ENCODE assay signal across 26 cellular contexts in the genomic region with DNA sequence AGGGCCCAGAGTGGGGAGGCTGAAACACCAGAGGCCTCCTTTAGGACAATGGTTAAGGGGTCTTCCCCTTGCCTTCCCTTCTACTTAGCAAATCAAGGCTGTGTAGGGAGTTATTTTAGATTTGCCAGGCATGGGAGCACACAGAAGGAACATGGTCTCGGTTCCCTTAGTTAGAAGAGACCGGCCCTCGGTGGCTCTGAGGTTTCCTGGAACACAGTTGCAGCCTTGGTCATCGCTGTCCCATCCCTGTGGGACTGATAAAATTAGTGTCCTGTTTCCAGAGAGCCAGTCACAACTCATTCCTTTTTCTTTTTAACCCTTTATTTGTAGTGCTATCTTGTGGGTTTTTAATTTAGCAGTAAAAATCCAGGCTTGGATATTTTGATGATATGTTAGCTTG.
DNase-seq lines count a peak whose midpoint lies in the region; ATAC-seq, FAIRE-seq and TF ChIP-seq lines count a peak whose summit lies in the region.
"Had no signal": no experiment of that assay in that cellular context is flagged by ENCODE, and none has a peak within 500 bp of the region (broad histone marks: within the 10 kb centered on the region; RNA-seq: fewer than 3 reads in every experiment).

No MANE protein-coding gene starts in this region.

- H3K36me3 Mint-ChIP-seq in WTC11 = no peaks in the 10 kb centered on the region
- peaks cover 17 to 49% (median 30%) of the 10 kb centered on the region in 5 donors for H3K36me3 Mint-ChIP-seq in naive thymus-derived CD4-positive, alpha-beta T cell

- no peak for TF ChIP-seq POLR2A in thyroid gland (IDR thresholded peaks at IDR 0.05)

- H3K4me1 ChIP-seq in heart right ventricle = peaks cover 0 to 33% (median 16%) of the 10 kb centered on the region in 9 donors
- H3K4me1 ChIP-seq in naive thymus-derived CD4-positive, alpha-beta T cell (ENCODE audit: control insufficient read depth in 2 of 2, insufficient read depth in 2 of 2, low read length in 2 of 2) = peaks cover 0 to 3% of the 10 kb centered on the region in 2 donors
- peaks cover 10 to 26% of the 10 kb centered on the region in 2 donors for H3K4me1 ChIP-seq in thyroid gland
- H3K4me1 ChIP-seq: body of pancreas, suprapubic skin had no signal

- no peak overlapping the region for H3K4me3 Mint-ChIP-seq in WTC11
- H3K4me3 Mint-ChIP-seq in naive thymus-derived CD4-positive, alpha-beta T cell = no peak overlapping the region
- H3K4me3 Mint-ChIP-seq: activated CD4-positive, alpha-beta memory T cell treated with anti-CD3 and anti-CD28 coated beads, Interleukin-2, amount 10 ng/mL, durations not matched to agents 7 days and 5 days; activated naive CD8-positive, alpha-beta T cell treated with anti-CD3 and anti-CD28 coated beads for 36 hours; HFFc6; T-helper 17 cell had no signal

- ATAC-seq in WTC11 (no peak), heart right ventricle (peak; percentile 55 to 87 (median 62))
- no peak for ATAC-seq in naive thymus-derived CD4-positive, alpha-beta T cell
- ATAC-seq: body of pancreas, left colon, T-helper 17 cell had no signal

- FAIRE-seq in HTR-8/SVneo (lab: Jason Lieb, UNC) = no peak
- FAIRE-seq: endometrium, GM18507, small intestine had no signal

- 47 to 54% methylated on average over 4 of the region's 4 CpGs for WGBS in heart right ventricle, 2 donors
- WGBS in thyroid gland, 2 donors = 74 to 95% methylated on average over 4 of the region's 4 CpGs

- no peaks in the 10 kb centered on the region for H3K27me3 ChIP-seq in heart right ventricle
- H3K27me3 ChIP-seq in naive thymus-derived CD4-positive, alpha-beta T cell (ENCODE audit: control insufficient read depth in 2 of 2, insufficient read depth in 2 of 2, low read length in 2 of 2) = no peaks in the 10 kb centered on the region
- H3K27me3 ChIP-seq in thyroid gland = no peaks in the 10 kb centered on the region
- H3K27me3 ChIP-seq: body of pancreas, colonic mucosa, suprapubic skin had no signal

- 0 out of 2 replicates have a peak overlapping the region, but pooled peaks have one; percentile 20 for H3K27ac Mint-ChIP-seq in WTC11
- peak overlapping the region in 5 of 9 donors; percentile 25 to 88 (median 60) for H3K27ac Mint-ChIP-seq in naive thymus-derived CD4-positive, alpha-beta T cell
- H3K27ac Mint-ChIP-seq: activated CD4-positive, alpha-beta memory T cell treated with anti-CD3 and anti-CD28 coated beads, Interleukin-2, amount 10 ng/mL, durations not matched to agents 7 days and 5 days; activated naive CD8-positive, alpha-beta T cell treated with anti-CD3 and anti-CD28 coated beads for 36 hours; T-helper 17 cell had no signal

- DNase-seq in WTC11 (ENCODE audit: low spot score) (no peak), heart right ventricle (peak in 1 of 2 donors; percentile 34), thyroid gland (no peak), AG20443 (ENCODE audit: low spot score) (no peak), HTR-8/SVneo (ENCODE audit: insufficient read length, low spot score) (no peak)
- DNase-seq in naive thymus-derived CD4-positive, alpha-beta T cell = no peak
- no peak for DNase-seq in activated naive CD4-positive, alpha-beta T cell treated with Interleukin-2 at 50 U/mL for 16 hours
- DNase-seq: activated CD4-positive, alpha-beta memory T cell treated with anti-CD3 and anti-CD28 coated beads, Interleukin-2, amount 10 ng/mL, durations not matched to agents 7 days and 5 days; activated naive CD8-positive, alpha-beta T cell treated with anti-CD3 and anti-CD28 coated beads for 36 hours; activated T-cell treated with anti-CD3 and anti-CD28 coated beads, Interleukin-2, amount 50 U/mL, for 48 hours; body of pancreas; colonic mucosa; EL; foreskin fibroblast; HFFc6; left colon; MM.1S; NCI-H2171 treated with DMSO at 0.1 percent for 48 hours; NCI-H69; SIG-M5; small intestine; stimulated activated CD4-positive, alpha-beta T cell treated with anti-CD3 and anti-CD28 coated beads, Interleukin-2, amount 100 ng/mL, for 48 hours; T-helper 17 cell had no signal

- CTCF ChIA-PET in WTC11 (lab: Charles Lee) = interaction anchor here (1.1 kb wide), 2 partner anchors 8 to 318 kb away, joined by 3 to 4 read pairs; no protein-coding TSS in a partner anchor
- CTCF ChIA-PET in naive thymus-derived CD4-positive, alpha-beta T cell (lab: Charles Lee) = no interaction called here

- H3K36me3 ChIP-seq in heart right ventricle (peaks cover 0 to 95% (median 10%) of the 10 kb centered on the region in 9 donors), thyroid gland (peaks cover 3 to 4% of the 10 kb centered on the region in 2 donors)
- peaks cover 0 to 59% (median 0%) of the 10 kb centered on the region in 3 experiments for H3K36me3 ChIP-seq in naive thymus-derived CD4-positive, alpha-beta T cell (ENCODE audit: control insufficient read depth in 2 of 3, insufficient read depth in 3 of 3, low read length in 3 of 3)
- H3K36me3 ChIP-seq: colonic mucosa had no signal

- POLR2A ChIA-PET in WTC11 (lab: Charles Lee) = interaction anchor here (0.6 kb wide), 1 partner anchor 647 kb away, joined by 3 read pairs; no protein-coding TSS in a partner anchor
- POLR2A ChIA-PET in naive thymus-derived CD4-positive, alpha-beta T cell (lab: Charles Lee) = interaction anchor here (0.6 kb wide), 1 partner anchor 114 kb away, joined by 3 read pairs; no protein-coding TSS in a partner anchor

- intact Hi-C loops in heart right ventricle (cut with DNase I) (loop anchor here in 3 of 10 donors (5.0 to 10.0 kb wide), 2 partner anchors 79 to 286 kb away; no protein-coding TSS in a partner anchor), thyroid gland (cut with DNase I) (loop anchor here (10.0 kb wide), 1 partner anchor 76 kb away; no protein-coding TSS in a partner anchor)
- intact Hi-C loops in naive thymus-derived CD4-positive, alpha-beta T cell (cut with micrococcal nuclease) = no loop called here

- H3K27ac ChIP-seq in heart right ventricle (peak overlapping the region in 9 of 10 donors; percentile 37 to 75 (median 70)), thyroid gland (peak overlapping the region in 2 of 3 donors; percentile 27 to 43)
- H3K27ac ChIP-seq in naive thymus-derived CD4-positive, alpha-beta T cell (ENCODE audit: low read depth, low read length) = no peak overlapping the region
- H3K27ac ChIP-seq: body of pancreas, colonic mucosa had no signal

- H3K9me3 Mint-ChIP-seq in WTC11 = no peaks in the 10 kb centered on the region
- H3K9me3 Mint-ChIP-seq in naive thymus-derived CD4-positive, alpha-beta T cell = no peaks in the 10 kb centered on the region
- H3K9me3 Mint-ChIP-seq: activated CD4-positive, alpha-beta memory T cell treated with anti-CD3 and anti-CD28 coated beads, Interleukin-2, amount 10 ng/mL, durations not matched to agents 7 days and 5 days; activated naive CD8-positive, alpha-beta T cell treated with anti-CD3 and anti-CD28 coated beads for 36 hours; HFFc6 had no signal

- peaks cover 5% of the 10 kb centered on the region for H3K27me3 Mint-ChIP-seq in WTC11 (ENCODE audit: low read depth)
- no peaks in the 10 kb centered on the region for H3K27me3 Mint-ChIP-seq in naive thymus-derived CD4-positive, alpha-beta T cell
- H3K27me3 Mint-ChIP-seq: activated CD4-positive, alpha-beta memory T cell treated with anti-CD3 and anti-CD28 coated beads, Interleukin-2, amount 10 ng/mL, durations not matched to agents 7 days and 5 days; activated naive CD8-positive, alpha-beta T cell treated with anti-CD3 and anti-CD28 coated beads for 36 hours; T-helper 17 cell had no signal

- no peak for TF ChIP-seq CTCF in WTC11 (IDR thresholded peaks at IDR 0.05)
- TF ChIP-seq CTCF in heart right ventricle (IDR thresholded peaks at IDR 0.05) = no peak
- no peak for TF ChIP-seq CTCF in thyroid gland (IDR thresholded peaks at IDR 0.05)

- peaks cover 45% of the 10 kb centered on the region for H3K4me1 Mint-ChIP-seq in WTC11
- H3K4me1 Mint-ChIP-seq in naive thymus-derived CD4-positive, alpha-beta T cell = peaks cover 20 to 57% (median 46%) of the 10 kb centered on the region in 7 donors

- H3K9me3 ChIP-seq in heart right ventricle (no peaks in the 10 kb centered on the region), thyroid gland (no peaks in the 10 kb centered on the region)
- no peaks in the 10 kb centered on the region for H3K9me3 ChIP-seq in naive thymus-derived CD4-positive, alpha-beta T cell (ENCODE audit: control insufficient read depth in 2 of 3, low read length in 3 of 3)
- H3K9me3 ChIP-seq: body of pancreas, colonic mucosa, suprapubic skin had no signal

- H3K4me3 ChIP-seq in heart right ventricle = no peak overlapping the region
- H3K4me3 ChIP-seq in naive thymus-derived CD4-positive, alpha-beta T cell (ENCODE audit: low read length) = no peak overlapping the region
- H3K4me3 ChIP-seq in thyroid gland (replicated peaks in 1 of 3) = no peak overlapping the region
- H3K4me3 ChIP-seq: body of pancreas, colonic mucosa, suprapubic skin had no signal

TF ChIP-seq in WTC11, 78 proteins besides CTCF, POLR2A, EP300 and RAD21 (continues in another document):
- TF ChIP-seq JUN (CRISPR knock-in tag; IDR thresholded peaks at IDR 0.05) = no peak
- no peak for TF ChIP-seq ZNF671 (CRISPR knock-in tag; IDR thresholded peaks at IDR 0.05)
- no peak for TF ChIP-seq NFATC4 (CRISPR knock-in tag; IDR thresholded peaks at IDR 0.05)
- TF ChIP-seq MXD4 (CRISPR knock-in tag; IDR thresholded peaks at IDR 0.05; ENCODE audit: borderline replicate concordance) = no peak
- TF ChIP-seq, protein P1, sequence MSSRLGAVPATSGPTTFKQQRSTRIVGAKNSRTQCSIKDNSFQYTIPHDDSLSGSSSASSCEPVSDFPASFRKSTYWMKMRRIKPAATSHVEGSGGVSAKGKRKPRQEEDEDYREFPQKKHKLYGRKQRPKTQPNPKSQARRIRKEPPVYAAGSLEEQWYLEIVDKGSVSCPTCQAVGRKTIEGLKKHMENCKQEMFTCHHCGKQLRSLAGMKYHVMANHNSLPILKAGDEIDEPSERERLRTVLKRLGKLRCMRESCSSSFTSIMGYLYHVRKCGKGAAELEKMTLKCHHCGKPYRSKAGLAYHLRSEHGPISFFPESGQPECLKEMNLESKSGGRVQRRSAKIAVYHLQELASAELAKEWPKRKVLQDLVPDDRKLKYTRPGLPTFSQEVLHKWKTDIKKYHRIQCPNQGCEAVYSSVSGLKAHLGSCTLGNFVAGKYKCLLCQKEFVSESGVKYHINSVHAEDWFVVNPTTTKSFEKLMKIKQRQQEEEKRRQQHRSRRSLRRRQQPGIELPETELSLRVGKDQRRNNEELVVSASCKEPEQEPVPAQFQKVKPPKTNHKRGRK (CRISPR knock-in tag; IDR thresholded peaks at IDR 0.05; ENCODE audit: borderline replicate concordance) = no peak
- TF ChIP-seq, protein P2, sequence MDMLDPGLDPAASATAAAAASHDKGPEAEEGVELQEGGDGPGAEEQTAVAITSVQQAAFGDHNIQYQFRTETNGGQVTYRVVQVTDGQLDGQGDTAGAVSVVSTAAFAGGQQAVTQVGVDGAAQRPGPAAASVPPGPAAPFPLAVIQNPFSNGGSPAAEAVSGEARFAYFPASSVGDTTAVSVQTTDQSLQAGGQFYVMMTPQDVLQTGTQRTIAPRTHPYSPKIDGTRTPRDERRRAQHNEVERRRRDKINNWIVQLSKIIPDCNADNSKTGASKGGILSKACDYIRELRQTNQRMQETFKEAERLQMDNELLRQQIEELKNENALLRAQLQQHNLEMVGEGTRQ (CRISPR knock-in tag; IDR thresholded peaks at IDR 0.05) = no peak
- no peak for TF ChIP-seq ZNF138 (CRISPR knock-in tag; conservative IDR thresholded peaks at IDR 0.05)
- TF ChIP-seq RELA (CRISPR knock-in tag; IDR thresholded peaks at IDR 0.05; ENCODE audit: borderline replicate concordance) = no peak

Comparison
In these comparisons a context has a peak if more than half of its experiments do, and no peak if none do; other contexts are left out.
1. ATAC-seq: peak in heart right ventricle (8 of 8); none in WTC11 (single experiment) and naive thymus-derived CD4-positive, alpha-beta T cell (single experiment).